Comparison of ENCODE assay signal across 1 cellular context in genomic region chr9:69519470-69520240, GRCh38.
A peak's percentile ranks its signal among the peaks of the same experiment; 100 is the strongest.
TF ChIP-seq lines count a peak whose summit lies in the region.

No MANE protein-coding gene starts in this region.

TF ChIP-seq in HepG2, 621 proteins besides CTCF, POLR2A, EP300 and RAD21 (continued from another document and continues in another):
- TF ChIP-seq ZBTB4 (CRISPR knock-in tag; IDR thresholded peaks at IDR 0.05; ENCODE audit: borderline replicate concordance): no peak
- TF ChIP-seq TCF7 (IDR thresholded peaks at IDR 0.05; ENCODE audit: low read depth): no peak; the same call in 1 of the 2 replicates
- TF ChIP-seq SMAD1 (CRISPR knock-in tag; IDR thresholded peaks at IDR 0.05; ENCODE audit: borderline replicate concordance, low read depth): no peak
- TF ChIP-seq HCFC1 (IDR thresholded peaks at IDR 0.05; ENCODE audit: low read depth, low read length): no peak
- no peak for TF ChIP-seq ZFP82 (CRISPR knock-in tag; IDR thresholded peaks at IDR 0.05; ENCODE audit: borderline replicate concordance)
- TF ChIP-seq TBX2 (CRISPR knock-in tag; IDR thresholded peaks at IDR 0.05; ENCODE audit: borderline replicate concordance): peak; percentile 76
- no peak for TF ChIP-seq E2F2 (CRISPR knock-in tag; IDR thresholded peaks at IDR 0.05; ENCODE audit: borderline replicate concordance)
- TF ChIP-seq ZNF441 (CRISPR knock-in tag; IDR thresholded peaks at IDR 0.05; ENCODE audit: borderline replicate concordance): no peak
- TF ChIP-seq KLF12 (CRISPR knock-in tag; IDR thresholded peaks at IDR 0.05; ENCODE audit: borderline replicate concordance): no peak
- TF ChIP-seq ERF (CRISPR knock-in tag; IDR thresholded peaks at IDR 0.05): no peak; the same call in 1 of the 2 replicates
- peak; percentile 73 for TF ChIP-seq PATZ1 (CRISPR knock-in tag; IDR thresholded peaks at IDR 0.05)
- peak; percentile 91 for TF ChIP-seq ISL2 (CRISPR knock-in tag; IDR thresholded peaks at IDR 0.05)
- peak; percentile 38; the same call in 1 of the 2 replicates for TF ChIP-seq GFI1 (CRISPR knock-in tag; IDR thresholded peaks at IDR 0.05; ENCODE audit: borderline replicate concordance)
- no peak for TF ChIP-seq MZF1 (CRISPR knock-in tag; IDR thresholded peaks at IDR 0.05; ENCODE audit: borderline replicate concordance)
- no peak for TF ChIP-seq IRF9 (CRISPR knock-in tag; IDR thresholded peaks at IDR 0.05; ENCODE audit: borderline replicate concordance)
- no peak for TF ChIP-seq BHLHE40 (IDR thresholded peaks at IDR 0.05; ENCODE audit: low read length)
- TF ChIP-seq FOXP4 (CRISPR knock-in tag; IDR thresholded peaks at IDR 0.05): peak; percentile 89
- peak; percentile 90 for TF ChIP-seq GATAD2A (CRISPR knock-in tag; IDR thresholded peaks at IDR 0.05)
- no peak for TF ChIP-seq ZKSCAN1 (IDR thresholded peaks at IDR 0.05; ENCODE audit: low read length)
- TF ChIP-seq ARID3A (IDR thresholded peaks at IDR 0.05; ENCODE audit: low read depth, low read length): peak; percentile 26; the same call in 1 of the 2 replicates
- no peak for TF ChIP-seq AKAP8 (CRISPR knock-in tag; IDR thresholded peaks at IDR 0.05)
- TF ChIP-seq CREB1 (IDR thresholded peaks at IDR 0.05): no peak
- TF ChIP-seq CREB1 (CRISPR knock-in tag; IDR thresholded peaks at IDR 0.05): peak; percentile 55
- peak; percentile 53; the same call in 1 of the 2 replicates for TF ChIP-seq ZBTB39 (CRISPR knock-in tag; IDR thresholded peaks at IDR 0.05)
- peak; percentile 51; the same call in 1 of the 2 replicates for TF ChIP-seq AHDC1 (CRISPR knock-in tag; IDR thresholded peaks at IDR 0.05; ENCODE audit: borderline replicate concordance)
- TF ChIP-seq NCOA2 (CRISPR knock-in tag; IDR thresholded peaks at IDR 0.05): peak; percentile 92
- no peak for TF ChIP-seq ZNF883 (CRISPR knock-in tag; IDR thresholded peaks at IDR 0.05; ENCODE audit: not compliant biosample characterization)
- peak; percentile 84; the same call in 1 of the 2 replicates for TF ChIP-seq HNRNPUL1 (IDR thresholded peaks at IDR 0.05; ENCODE audit: low read depth, low read length)
- TF ChIP-seq TARDBP (CRISPR knock-in tag; IDR thresholded peaks at IDR 0.05): peak; percentile 63
- no peak for TF ChIP-seq ZSCAN9 (CRISPR knock-in tag; IDR thresholded peaks at IDR 0.05; ENCODE audit: borderline replicate concordance)
- TF ChIP-seq MYNN (CRISPR knock-in tag; IDR thresholded peaks at IDR 0.05; ENCODE audit: low read depth): no peak
- TF ChIP-seq EZH2 (conservative IDR thresholded peaks at IDR 0.05; ENCODE audit: low read depth, low read length): no peak
- no peak for TF ChIP-seq ZNF160 (CRISPR knock-in tag; IDR thresholded peaks at IDR 0.05)
- TF ChIP-seq HIVEP1 (CRISPR knock-in tag; IDR thresholded peaks at IDR 0.05): no peak
- no peak for TF ChIP-seq ZNF780A (CRISPR knock-in tag; IDR thresholded peaks at IDR 0.05)
